22 cellular contexts compared by ENCODE assay signal in the genomic region with DNA sequence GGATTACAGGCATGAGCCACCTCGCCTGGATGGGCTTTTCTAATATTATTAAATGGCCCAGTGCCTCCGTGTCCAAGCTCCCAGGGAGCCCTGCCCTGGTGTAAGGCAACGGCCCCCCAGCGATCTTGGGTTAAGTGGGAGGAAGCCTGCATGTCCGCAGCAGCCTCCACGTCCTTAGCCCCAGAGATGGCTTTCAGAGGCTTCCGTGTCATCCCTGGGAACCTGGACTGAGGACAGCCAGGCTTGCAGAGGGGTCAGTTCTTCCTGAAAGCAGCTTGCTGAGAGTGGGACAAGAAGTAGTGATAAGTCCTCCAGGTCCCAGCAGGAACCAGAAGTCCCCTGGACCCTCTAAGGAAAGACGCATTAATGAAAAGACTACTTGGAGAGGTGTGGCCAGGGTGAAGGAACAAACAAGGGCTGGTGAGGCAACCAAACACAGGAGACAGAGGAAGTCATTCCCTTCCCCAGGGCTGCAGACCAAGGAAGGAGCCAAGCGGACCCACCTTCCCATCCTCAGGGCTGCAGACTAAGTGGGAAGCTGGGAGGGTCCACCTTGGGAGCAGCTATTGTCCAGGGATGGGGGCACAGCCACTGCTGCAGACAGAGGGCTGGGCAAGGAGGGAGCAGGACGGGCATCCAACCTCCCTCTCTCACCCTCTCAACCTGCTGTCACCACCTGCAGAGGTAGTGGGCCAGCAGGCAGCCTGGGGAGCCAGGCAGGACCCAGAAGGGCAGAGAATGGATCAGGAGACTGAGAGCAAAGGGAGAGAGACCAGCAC. TPM values are rescaled to one million over a fixed set of nuclear protein-coding genes. Genes with fewer than 3 reads are reported as not detected.
DNase-seq lines count a peak whose midpoint lies in the region; ATAC-seq and TF ChIP-seq lines count a peak whose summit lies in the region.
"Had no signal": no experiment of that assay in that cellular context is flagged by ENCODE, and none has a peak within 500 bp of the region (broad histone marks: within the 10 kb centered on the region; RNA-seq: fewer than 3 reads in every experiment).

No MANE protein-coding gene starts in this region.

- TF ChIP-seq CTCF in Loucy (conservative IDR thresholded peaks at IDR 0.05; ENCODE audit: low read length), result no peak

- no peak for DNase-seq in activated naive CD4-positive, alpha-beta T cell treated with anti-CD3 and anti-CD28 coated beads, Interleukin-2, amount 50 U/mL, for 72 hours (ENCODE audit: low spot score in 2 of 2)
- no peak for DNase-seq in activated naive CD4-positive, alpha-beta T cell (lab: John Stamatoyannopoulos, UW)
- DNase-seq in mesenteric fat pad (ENCODE audit: low spot score), result peak; percentile 83
- no peak for DNase-seq in mucosa of gallbladder (ENCODE audit: low spot score)
- no peak for DNase-seq in NCI-H446 (lab: John Stamatoyannopoulos, UW)
- DNase-seq: activated gamma-delta T cell treated with Interleukin-2 at 50 U/mL for 16 hours; adrenal gland; COR-L47; DMS53; foreskin fibroblast; Kasumi-1; NCI-H146; NCI-H748 treated with DMSO at 0.1 percent for 48 hours; stimulated activated CD4-positive, alpha-beta T cell treated with anti-CD3 and anti-CD28 coated beads, Interleukin-1b, Interleukin-23, amount 100 ng/mL, for 48 hours; SW 1271 had no signal

- H3K9me3 Mint-ChIP-seq in activated naive CD4-positive, alpha-beta T cell treated with anti-CD3 and anti-CD28 coated beads, Interleukin-2, amount 50 U/mL, for 72 hours, result no peaks in the 10 kb centered on the region

- H3K27ac Mint-ChIP-seq in activated naive CD4-positive, alpha-beta T cell treated with anti-CD3 and anti-CD28 coated beads, Interleukin-2, amount 50 U/mL, for 72 hours, result peak overlapping the region; percentile 29 to 46

- no peaks in the 10 kb centered on the region for H4K20me1 ChIP-seq in Loucy (ENCODE audit: insufficient read depth, low read length, poor library complexity, severe bottlenecking)

- peak overlapping the region; percentile 74 for H3K4me2 ChIP-seq in Loucy (ENCODE audit: low read depth, low read length, poor library complexity, severe bottlenecking)

- H3K4me1 ChIP-seq in Loucy (ENCODE audit: insufficient read depth, low read length, poor library complexity, severe bottlenecking), result peaks cover 81% of the 10 kb centered on the region
- H3K4me1 ChIP-seq: adrenal gland, right atrium auricular region, tibial artery had no signal

- H3K36me3 Mint-ChIP-seq in activated naive CD4-positive, alpha-beta T cell treated with anti-CD3 and anti-CD28 coated beads, Interleukin-2, amount 50 U/mL, for 72 hours, result no peaks in the 10 kb centered on the region

- no peaks in the 10 kb centered on the region for H3K79me2 ChIP-seq in Loucy (ENCODE audit: insufficient read depth, low read length)

- H3K27me3 ChIP-seq in Loucy (ENCODE audit: insufficient read depth, low read length, poor library complexity, severe bottlenecking), result no peaks in the 10 kb centered on the region
- H3K27me3 ChIP-seq: adrenal gland, right atrium auricular region had no signal

- no peaks in the 10 kb centered on the region for H3K9me2 ChIP-seq in Loucy (replicated peaks; ENCODE audit: low read depth, low read length)

- no peaks in the 10 kb centered on the region for H3F3A ChIP-seq in Loucy (ENCODE audit: low read depth)

- no peak overlapping the region for H3K4me3 ChIP-seq in Loucy (ENCODE audit: low read length, poor library complexity, severe bottlenecking)
- H3K4me3 ChIP-seq: adrenal gland, dorsolateral prefrontal cortex, esophagus muscularis mucosa, right atrium auricular region, tibial artery had no signal

- no peak for ATAC-seq in activated naive CD4-positive, alpha-beta T cell treated with anti-CD3 and anti-CD28 coated beads, Interleukin-2, amount 50 U/mL, for 72 hours
- no peak for ATAC-seq in HG02763 (IDR thresholded peaks at IDR 0.05; ENCODE audit: unreplicated experiment)
- ATAC-seq: left lobe of liver had no signal

- peak overlapping the region; percentile 60 for H3K9ac ChIP-seq in Loucy (ENCODE audit: low read depth, low read length, poor library complexity, severe bottlenecking)

- H3K36me3 ChIP-seq in Loucy (ENCODE audit: insufficient read depth, low read length), result no peaks in the 10 kb centered on the region
- H3K36me3 ChIP-seq: adrenal gland, esophagus muscularis mucosa, right atrium auricular region, tibial artery had no signal

- H2AFZ ChIP-seq in Loucy (ENCODE audit: low read length), result no peak overlapping the region

- H3K9me3 ChIP-seq in Loucy (ENCODE audit: insufficient read depth, low read depth, low read length), result no peaks in the 10 kb centered on the region
- H3K9me3 ChIP-seq: adrenal gland, esophagus muscularis mucosa, right atrium auricular region, tibial artery had no signal

RNA-seq across cellular contexts. Expression of a gene that starts 13.0 kb away (rescaled TPM):
- total RNA-seq in activated naive CD4-positive, alpha-beta T cell treated with anti-CD3 and anti-CD28 coated beads, Interleukin-2, amount 50 U/mL, for 72 hours, result 10 to 100 TPM; 68.9 to 94.0 TPM
- total RNA-seq in mesenteric fat pad, result 43.6 TPM
- total RNA-seq in mucosa of gallbladder, result 256 TPM
